ENCODE assay signal across 9 cellular contexts in the genomic region with DNA sequence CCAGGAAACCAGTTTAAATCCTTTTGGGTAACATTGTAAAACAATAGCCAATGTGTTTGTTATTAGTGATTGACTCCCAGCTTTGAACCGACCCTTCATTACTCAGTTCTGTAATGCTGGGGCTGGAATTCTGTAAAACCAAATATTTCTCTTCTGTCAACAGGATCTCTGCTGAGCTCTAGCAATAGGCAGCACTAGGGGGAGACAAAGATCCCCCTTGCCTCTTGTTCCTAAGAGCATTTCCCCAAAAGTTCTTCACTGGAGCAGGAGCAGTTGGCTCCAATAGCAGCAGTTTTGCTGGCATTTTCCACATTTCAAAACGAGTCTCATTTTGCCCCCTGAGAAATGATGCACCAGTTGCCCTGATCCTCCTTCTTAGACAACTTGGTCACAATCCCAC.
A peak's percentile ranks its signal among the peaks of the same experiment; 100 is the strongest.
DNase-seq lines count a peak whose midpoint lies in the region; ATAC-seq and TF ChIP-seq lines count a peak whose summit lies in the region.
"Had no signal": no experiment of that assay in that cellular context is flagged by ENCODE, and none has a peak within 500 bp of the region (broad histone marks: within the 10 kb centered on the region; RNA-seq: fewer than 3 reads in every experiment).

No MANE protein-coding gene starts in this region.

- H3K27ac ChIP-seq in Panc1 (ENCODE audit: low read length): no peak overlapping the region
- H3K27ac ChIP-seq: transverse colon had no signal

- DNase-seq in BE2C (peak; percentile 57), GM20000 (ENCODE audit: low spot score) (no peak), Panc1 (ENCODE audit: low read depth, low spot score) (no peak), fibroblast of pulmonary artery (ENCODE audit: low read depth) (peak; percentile 33), SW 1271 (lab: John Stamatoyannopoulos, UW) (no peak), NCI-H2227 (lab: John Stamatoyannopoulos, UW; ENCODE audit: unreplicated experiment) (no peak)
- DNase-seq: transverse colon had no signal

- no peak for ATAC-seq in Panc1
- ATAC-seq in activated CD4-positive, CD25-positive, alpha-beta regulatory T cell treated with anti-CD3 and anti-CD28 coated beads, Interleukin-2, amount 50 U/mL, for 24 hours: no peak
- no peak for ATAC-seq in GM18873 (IDR thresholded peaks at IDR 0.05; ENCODE audit: low FRiP score, unreplicated experiment)

- POLR2A ChIA-PET in Panc1 (lab: Charles Lee): no interaction called here

- H3K4me3 ChIP-seq in BE2C (ENCODE audit: low read depth, low read length) (no peak overlapping the region), Panc1 (ENCODE audit: low read depth in 2 of 2, low read length in 2 of 2) (no peak overlapping the region), fibroblast of pulmonary artery (replicated peaks; ENCODE audit: low read depth, low read length) (no peak overlapping the region)
- H3K4me3 ChIP-seq: transverse colon had no signal

- CTCF ChIA-PET in Panc1 (lab: Charles Lee): no interaction called here

- intact Hi-C loops in Panc1 (cut with micrococcal nuclease; ENCODE audit: unreplicated experiment): no loop called here

- H3K27me3 ChIP-seq in BE2C: no peaks in the 10 kb centered on the region
- no peaks in the 10 kb centered on the region for H3K27me3 ChIP-seq in Panc1 (ENCODE audit: control insufficient read depth, insufficient read depth, low read length)
- H3K27me3 ChIP-seq: transverse colon had no signal

- H3K4me1 ChIP-seq in BE2C: no peaks in the 10 kb centered on the region
- no peaks in the 10 kb centered on the region for H3K4me1 ChIP-seq in Panc1 (ENCODE audit: control insufficient read depth, insufficient read depth, low read length)
- H3K4me1 ChIP-seq: transverse colon had no signal

- TF ChIP-seq CTCF in BE2C (IDR thresholded peaks at IDR 0.05; ENCODE audit: low read depth, low read length) (peak; percentile 89), GM20000 (IDR thresholded peaks at IDR 0.05; ENCODE audit: extremely low read depth, missing control alignments) (peak; percentile 22), Panc1 (IDR thresholded peaks at IDR 0.05) (peak; percentile 24), fibroblast of pulmonary artery (IDR thresholded peaks at IDR 0.05; ENCODE audit: low read length, missing control alignments) (peak; percentile 43)

- H3K36me3 ChIP-seq in BE2C: no peaks in the 10 kb centered on the region
- no peaks in the 10 kb centered on the region for H3K36me3 ChIP-seq in Panc1 (ENCODE audit: control insufficient read depth, insufficient read depth, low read length)
- H3K36me3 ChIP-seq: transverse colon had no signal

- BruUV-seq in Panc1 (replicated peaks; lab: Mats Ljungman, UMichigan): no TSS peak

- H3K9me3 ChIP-seq in BE2C (no peaks in the 10 kb centered on the region), Panc1 (ENCODE audit: control insufficient read depth, insufficient read depth, low read depth, low read length) (no peaks in the 10 kb centered on the region)
- H3K9me3 ChIP-seq: transverse colon had no signal

- in situ Hi-C loops in Panc1 (cut with HindIII; ENCODE audit: low pct_unique_long_range_greater_than_20kb, low sequenced_read_pairs): no loop called here

Comparison
In these comparisons a context has a peak if more than half of its experiments do, and no peak if none do; other contexts are left out.
1. DNase-seq: peak in BE2C (single experiment) and fibroblast of pulmonary artery (single experiment); none in GM20000 (single experiment), Panc1 (single experiment), SW 1271 (0 of 2) and NCI-H2227 (single experiment).
2. CTCF ChIP-seq: peak in every context shown above with its lines; median percentile 89 in BE2C; 43 in fibroblast of pulmonary artery; 24 in Panc1; 22 in GM20000.